ENCODE assay signal across 28 cellular contexts in the genomic region with DNA sequence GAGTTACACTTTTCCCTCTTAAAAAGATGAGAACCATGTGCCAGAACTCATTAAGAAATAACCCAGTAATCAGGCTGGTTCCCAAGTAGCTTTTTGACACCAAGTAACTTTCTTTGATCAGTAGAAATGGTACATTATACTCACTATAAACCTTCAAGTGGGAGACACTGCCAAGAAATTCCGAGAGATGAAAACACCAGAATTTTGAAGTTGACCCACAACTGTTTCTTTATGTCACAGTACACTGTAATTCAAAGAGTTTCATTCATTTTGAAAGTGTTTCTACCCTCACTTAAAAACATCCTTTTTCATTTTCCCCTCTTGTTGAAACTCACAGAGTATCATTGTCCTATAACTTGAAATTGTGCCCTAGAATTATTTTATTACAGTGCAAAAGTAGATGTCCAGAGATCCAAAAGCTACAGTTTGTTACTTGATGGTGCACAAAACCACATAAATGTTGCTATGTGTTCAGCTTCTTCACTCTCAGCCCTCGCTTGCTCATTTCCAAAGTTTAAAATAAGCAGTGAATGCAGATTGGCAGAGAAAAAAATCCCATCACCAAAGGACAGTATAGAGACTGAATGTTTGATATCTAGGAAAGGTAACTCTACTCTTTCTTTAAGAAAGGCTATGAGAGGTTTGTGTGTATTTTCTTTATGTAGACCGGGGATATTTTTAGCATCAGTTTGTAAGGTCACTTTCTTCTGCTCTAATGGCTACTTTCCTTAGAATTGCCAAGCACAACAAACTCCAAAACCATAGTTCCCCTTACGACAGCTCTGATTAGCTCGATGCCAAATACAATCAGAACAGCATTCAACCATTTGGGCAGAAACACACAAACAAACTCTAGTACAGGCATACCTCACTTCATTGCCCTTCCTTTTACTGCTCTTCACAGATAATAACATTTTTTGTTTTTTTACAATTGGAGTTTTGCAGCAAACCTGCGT.
DNase-seq lines count a peak whose midpoint lies in the region; ATAC-seq and TF ChIP-seq lines count a peak whose summit lies in the region.
"Had no signal": no experiment of that assay in that cellular context is flagged by ENCODE, and none has a peak within 500 bp of the region (broad histone marks: within the 10 kb centered on the region; RNA-seq: fewer than 3 reads in every experiment).

No MANE protein-coding gene starts in this region.

- H3K4me3 Mint-ChIP-seq in activated T-helper 1 cell treated with anti-CD3 and anti-CD28 coated beads, Interleukin-12 subunit alpha, Interleukin-12 subunit beta, Interleukin-2, Interleukin-4 antibody, amounts not matched to agents 30 ng/mL and 10 ng/mL and 1 ng/mL, durations not matched to agents 14 hours and 24 hours and 36 hours: no peak overlapping the region
- H3K4me3 Mint-ChIP-seq: activated naive CD4-positive, alpha-beta T cell treated with anti-CD3 and anti-CD28 coated beads for 36 hours; CD8-positive, alpha-beta memory T cell; naive B cell; type B pancreatic cell had no signal

- no peak for DNase-seq in activated T-helper 1 cell treated with anti-CD3 and anti-CD28 coated beads, Interleukin-12 subunit alpha, Interleukin-12 subunit beta, Interleukin-2, Interleukin-4 antibody, amounts not matched to agents 30 ng/mL and 10 ng/mL and 1 ng/mL, durations not matched to agents 14 hours and 24 hours and 36 hours (ENCODE audit: low spot score)
- no peak for DNase-seq in dorsolateral prefrontal cortex
- no peak for DNase-seq in osteoblast (ENCODE audit: insufficient read length, low spot score, missing footprints)
- no peak for DNase-seq in NOMO-1 treated with DMSO at 0.1 percent for 48 hours (lab: John Stamatoyannopoulos, UW; ENCODE audit: unreplicated experiment)
- no peak for DNase-seq in RWPE1 (ENCODE audit: low spot score)
- no peak for DNase-seq in NCI-H2029 (lab: John Stamatoyannopoulos, UW)
- DNase-seq: activated CD4-positive, alpha-beta T cell treated with anti-CD3 and anti-CD28 coated beads, Interleukin-2, amount 50 U/mL, for 1 hour; activated naive CD4-positive, alpha-beta T cell treated with anti-CD3 and anti-CD28 coated beads for 36 hours; activated T-cell treated with anti-CD3 and anti-CD28 coated beads, Interleukin-2, amount 50 U/mL, for 48 hours; brain microvascular endothelial cell; CD8-positive, alpha-beta memory T cell; effector memory CD4-positive, alpha-beta T cell; EL; H7; head of caudate nucleus; kidney; midbrain; naive B cell; NCI-H1417 treated with DMSO at 0.1 percent for 48 hours; NCI-H2081; NCI-H774; right lobe of liver had no signal

- no peaks in the 10 kb centered on the region for H3K27me3 ChIP-seq in dorsolateral prefrontal cortex
- no peaks in the 10 kb centered on the region for H3K27me3 ChIP-seq in osteoblast (ENCODE audit: insufficient read depth, low read length)
- H3K27me3 ChIP-seq: brain microvascular endothelial cell, neutrophil, right lobe of liver, SJSA1 had no signal

- H3K36me3 Mint-ChIP-seq in activated T-helper 1 cell treated with anti-CD3 and anti-CD28 coated beads, Interleukin-12 subunit alpha, Interleukin-12 subunit beta, Interleukin-2, Interleukin-4 antibody, amounts not matched to agents 30 ng/mL and 10 ng/mL and 1 ng/mL, durations not matched to agents 14 hours and 24 hours and 36 hours (ENCODE audit: low read depth): no peaks in the 10 kb centered on the region
- H3K36me3 Mint-ChIP-seq: CD8-positive, alpha-beta memory T cell; naive B cell had no signal

- peak overlapping the region; percentile 19 for H3K4me2 ChIP-seq in osteoblast (ENCODE audit: insufficient read depth, low read length)

- H3K79me2 ChIP-seq in osteoblast (ENCODE audit: insufficient read depth, low read length): no peaks in the 10 kb centered on the region

- CTCF ChIA-PET in RWPE1 (lab: Yijun Ruan, JAX): interaction anchor here (0.6 kb wide), 1 partner anchor 1341 kb away, joined by 3 read pairs; no protein-coding TSS in a partner anchor

- H3K4me3 ChIP-seq in dorsolateral prefrontal cortex (peak overlapping the region in 1 of 59 donors; percentile 9), osteoblast (ENCODE audit: insufficient read depth, low read length) (no peak overlapping the region)
- H3K4me3 ChIP-seq: prostate gland, right lobe of liver, SJSA1 had no signal

- no peaks in the 10 kb centered on the region for H3K9me3 ChIP-seq in osteoblast (ENCODE audit: low read depth, low read length)
- H3K9me3 ChIP-seq: neutrophil, prostate gland, right lobe of liver had no signal

- H3K4me1 ChIP-seq in osteoblast (ENCODE audit: insufficient read depth, low read length): peaks cover 54% of the 10 kb centered on the region
- H3K4me1 ChIP-seq: prostate gland had no signal

- POLR2A ChIA-PET in RWPE1 (lab: Yijun Ruan, JAX; ENCODE audit: low non-redundant PET): no interaction called here

- H3K27ac ChIP-seq in dorsolateral prefrontal cortex (peak overlapping the region in 51 of 59 donors; percentile 5 to 95 (median 58)), osteoblast (ENCODE audit: low read depth, low read length) (peak overlapping the region; percentile 10), RWPE1 (no peak overlapping the region)
- H3K27ac ChIP-seq: brain microvascular endothelial cell, neutrophil, prostate gland, right lobe of liver, SJSA1 had no signal

- intact Hi-C loops in activated T-helper 1 cell treated with anti-CD3 and anti-CD28 coated beads, Interleukin-12 subunit alpha, Interleukin-12 subunit beta, Interleukin-2, Interleukin-4 antibody, amounts not matched to agents 30 ng/mL and 10 ng/mL and 1 ng/mL, durations not matched to agents 14 hours and 24 hours and 36 hours (cut with micrococcal nuclease): no loop called here
- intact Hi-C loops in dorsolateral prefrontal cortex (cut with DNase I): no loop called here

- H3K9me3 Mint-ChIP-seq in activated T-helper 1 cell treated with anti-CD3 and anti-CD28 coated beads, Interleukin-12 subunit alpha, Interleukin-12 subunit beta, Interleukin-2, Interleukin-4 antibody, amounts not matched to agents 30 ng/mL and 10 ng/mL and 1 ng/mL, durations not matched to agents 14 hours and 24 hours and 36 hours: no peaks in the 10 kb centered on the region
- H3K9me3 Mint-ChIP-seq: activated naive CD4-positive, alpha-beta T cell treated with anti-CD3 and anti-CD28 coated beads for 36 hours; CD8-positive, alpha-beta memory T cell; naive B cell had no signal

- H3K36me3 ChIP-seq in osteoblast (ENCODE audit: insufficient read depth, low read length): no peaks in the 10 kb centered on the region
- H3K36me3 ChIP-seq: brain microvascular endothelial cell, neutrophil, prostate gland, right lobe of liver, SJSA1 had no signal

- peak; percentile 52 for ATAC-seq in HG02610 (IDR thresholded peaks at IDR 0.05; ENCODE audit: unreplicated experiment)
- no peak for ATAC-seq in activated CD4-positive, CD25-positive, alpha-beta regulatory T cell treated with anti-CD3 and anti-CD28 coated beads, Interleukin-2, amount 50 U/mL, for 24 hours
- ATAC-seq: right lobe of liver had no signal

- no peaks in the 10 kb centered on the region for H4K20me1 ChIP-seq in osteoblast (ENCODE audit: insufficient read depth, low read length)

- peak overlapping the region; percentile 49 for H2AFZ ChIP-seq in osteoblast (ENCODE audit: low read length)

- peaks cover 8% of the 10 kb centered on the region for H3K27me3 Mint-ChIP-seq in activated T-helper 1 cell treated with anti-CD3 and anti-CD28 coated beads, Interleukin-12 subunit alpha, Interleukin-12 subunit beta, Interleukin-2, Interleukin-4 antibody, amounts not matched to agents 30 ng/mL and 10 ng/mL and 1 ng/mL, durations not matched to agents 14 hours and 24 hours and 36 hours (ENCODE audit: insufficient read depth)
- H3K27me3 Mint-ChIP-seq: type B pancreatic cell had no signal

- H3K4me1 Mint-ChIP-seq in activated T-helper 1 cell treated with anti-CD3 and anti-CD28 coated beads, Interleukin-12 subunit alpha, Interleukin-12 subunit beta, Interleukin-2, Interleukin-4 antibody, amounts not matched to agents 30 ng/mL and 10 ng/mL and 1 ng/mL, durations not matched to agents 14 hours and 24 hours and 36 hours (ENCODE audit: low read depth): peaks cover 11% of the 10 kb centered on the region
- H3K4me1 Mint-ChIP-seq: CD8-positive, alpha-beta memory T cell; naive B cell had no signal

- TF ChIP-seq CTCF in dorsolateral prefrontal cortex (IDR thresholded peaks at IDR 0.05 in 54 of 56, conservative IDR thresholded peaks at IDR 0.05 in 2 of 56; ENCODE audit: low read depth in 1 of 56, partially characterized antibody in 56 of 56) (no peak), osteoblast (IDR thresholded peaks at IDR 0.05; ENCODE audit: extremely low read depth, low read depth, low read length) (no peak), RWPE1 (conservative IDR thresholded peaks at IDR 0.05; ENCODE audit: low read depth) (no peak)

- H3K27ac Mint-ChIP-seq in activated T-helper 1 cell treated with anti-CD3 and anti-CD28 coated beads, Interleukin-12 subunit alpha, Interleukin-12 subunit beta, Interleukin-2, Interleukin-4 antibody, amounts not matched to agents 30 ng/mL and 10 ng/mL and 1 ng/mL, durations not matched to agents 14 hours and 24 hours and 36 hours: peak overlapping the region; percentile 2
- H3K27ac Mint-ChIP-seq: activated naive CD4-positive, alpha-beta T cell treated with anti-CD3 and anti-CD28 coated beads for 36 hours; CD8-positive, alpha-beta memory T cell; naive B cell; type B pancreatic cell had no signal
